41 cellular contexts compared by ENCODE assay signal in the genomic region with DNA sequence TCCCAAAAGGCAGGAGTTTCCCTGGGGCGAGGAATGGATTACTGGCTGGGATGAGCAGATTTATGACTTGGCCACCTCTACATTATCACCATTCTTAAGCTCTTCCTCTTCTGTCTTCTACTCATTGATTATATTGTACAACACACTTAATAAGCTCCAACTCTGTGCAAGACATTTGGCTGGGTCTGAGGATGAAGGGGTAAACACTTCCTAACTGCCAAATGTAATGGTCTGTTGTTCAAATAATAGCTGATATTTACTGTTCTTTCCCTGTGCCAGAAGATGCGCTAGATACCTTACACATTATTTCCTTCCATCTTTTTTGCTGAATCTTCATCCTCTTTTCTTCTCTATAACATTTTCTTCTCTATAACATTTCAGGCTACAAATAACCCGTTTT. TPM values are rescaled to one million over a fixed set of nuclear protein-coding genes. Genes with fewer than 3 reads are reported as not detected.
"Had no signal": no experiment of that assay in that cellular context is flagged by ENCODE, and none has a peak within 500 bp of the region (broad histone marks: within the 10 kb centered on the region; RNA-seq: fewer than 3 reads in every experiment).

No MANE protein-coding gene starts in this region.

- H3K27ac ChIP-seq: KMS-11 had no signal

- DNase-seq: Karpas-422, Kasumi-1, MG63, MM.1S, MV-4-11, NCI-H1048, NCI-H1092, NCI-H1092 treated with DMSO at 0.1 percent for 48 hours, NCI-H1105, NCI-H1105 treated with DMSO at 0.1 percent for 48 hours, NCI-H1417, NCI-H1417 treated with DMSO at 0.1 percent for 48 hours, NCI-H1436, NCI-H1436 treated with DMSO at 0.1 percent for 48 hours, NCI-H146, NCI-H1694, NCI-H1694 treated with DMSO at 0.1 percent for 48 hours, NCI-H187, NCI-H187 treated with DMSO at 0.1 percent for 48 hours, NCI-H1930, NCI-H2029, NCI-H2029 treated with DMSO at 0.1 percent for 48 hours, NCI-H2081, NCI-H2081 treated with DMSO at 0.1 percent for 48 hours, NCI-H2107, NCI-H2171, NCI-H2171 treated with DMSO at 0.1 percent for 48 hours, NCI-H2227 treated with DMSO at 0.1 percent for 48 hours, NCI-H226, NCI-H345, NCI-H446, NCI-H446 treated with DMSO at 0.1 percent for 48 hours, NCI-H510A, NCI-H510A treated with DMSO at 0.1 percent for 48 hours, NCI-H524, NCI-H524 treated with DMSO at 0.1 percent for 48 hours had no signal

- H3K4me3 ChIP-seq: MG63 had no signal

RNA-seq across cellular contexts. Expression of a gene that starts 11.6 kb away (rescaled TPM):
- total RNA-seq: LHCN-M2, M059J, MCF 10A, NCI-H460 had no signal

RNA-seq across cellular contexts. Expression of a gene that starts 36.8 kb away (rescaled TPM):
- total RNA-seq: LHCN-M2, M059J, MCF 10A, NCI-H460 had no signal
